In the genomic region with DNA sequence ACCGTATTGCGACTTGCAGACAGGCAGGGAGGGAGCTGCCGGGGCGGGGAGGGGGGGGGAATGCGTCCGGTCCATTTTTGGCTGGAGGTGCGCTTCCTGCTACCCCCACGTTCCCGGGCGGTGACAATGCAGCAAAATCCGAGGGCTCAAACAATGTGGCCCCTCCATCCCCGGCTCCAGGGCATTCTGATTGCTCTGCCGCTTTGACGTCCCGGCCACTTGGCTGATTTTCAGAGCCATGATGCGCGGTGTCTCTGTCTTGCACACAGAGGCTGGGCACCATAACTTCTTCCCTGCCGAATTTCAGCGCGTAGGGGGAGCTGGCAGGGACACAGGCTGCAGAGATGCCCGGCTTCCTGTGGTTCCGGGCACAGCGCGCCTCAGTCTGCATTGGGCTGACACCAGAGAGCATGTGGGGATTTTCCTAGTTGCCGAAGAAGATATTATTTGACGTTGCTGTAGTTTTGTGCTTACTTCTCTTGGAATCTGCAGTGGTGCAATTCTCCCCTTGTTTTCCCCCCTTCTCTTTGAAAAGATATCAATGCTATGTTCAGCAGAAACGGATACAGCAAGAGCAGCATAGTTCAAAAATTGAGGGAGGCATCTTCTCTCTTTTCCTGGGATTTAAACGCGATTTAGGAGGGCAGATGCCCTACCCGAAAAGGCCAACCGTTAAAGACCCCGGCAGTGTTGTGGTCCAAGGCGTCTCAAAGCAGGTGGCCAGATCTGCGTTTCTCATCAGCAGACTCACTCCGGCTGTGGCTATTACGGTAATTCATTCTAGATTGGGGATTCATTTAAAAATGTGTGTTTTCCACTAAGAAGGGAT, we compare ENCODE assay signal across 10 cellular contexts. TPM values are rescaled to one million over a fixed set of nuclear protein-coding genes. Genes with fewer than 3 reads are reported as not detected.
DNase-seq lines count a peak whose midpoint lies in the region; ATAC-seq, FAIRE-seq and TF ChIP-seq lines count a peak whose summit lies in the region.
"Had no signal": no experiment of that assay in that cellular context is flagged by ENCODE, and none has a peak within 500 bp of the region (broad histone marks: within the 10 kb centered on the region; RNA-seq: fewer than 3 reads in every experiment).

No MANE protein-coding gene starts in this region.

- peaks cover 70% of the 10 kb centered on the region for H3K27me3 Mint-ChIP-seq in activated T-helper 2 cell treated with anti-CD3 and anti-CD28 coated beads, Interferon-gamma antibody, Interleukin-2, Interleukin-4, amounts not matched to agents 10 μg/mL and 5 μg/mL and 100 μg/mL, durations not matched to agents 14 hours and 24 hours and 36 hours (ENCODE audit: low read depth)
- H3K27me3 Mint-ChIP-seq in natural killer cell treated with Interleukin-12 subunit alpha and Interleukin-12 subunit beta and Interleukin-15 and Interleukin-18, amount 100 ng/mL, for 72 hours, result peaks cover 57 to 59% of the 10 kb centered on the region in 2 donors

- H3K4me2 ChIP-seq in BLaER1, result peak overlapping the region; percentile 94
- H3K4me2 ChIP-seq in endothelial cell of umbilical vein (ENCODE audit: insufficient read depth, low read length), result no peak overlapping the region

- H3K27ac Mint-ChIP-seq in activated T-helper 2 cell treated with anti-CD3 and anti-CD28 coated beads, Interferon-gamma antibody, Interleukin-2, Interleukin-4, amounts not matched to agents 10 μg/mL and 5 μg/mL and 100 μg/mL, durations not matched to agents 14 hours and 24 hours and 36 hours, result no peak overlapping the region
- no peak overlapping the region for H3K27ac Mint-ChIP-seq in natural killer cell treated with Interleukin-12 subunit alpha and Interleukin-12 subunit beta and Interleukin-15 and Interleukin-18, amount 100 ng/mL, for 72 hours

- TF ChIP-seq CTCF in LNCaP clone FGC (IDR thresholded peaks at IDR 0.05; ENCODE audit: control insufficient read depth, extremely low read depth, insufficient read depth) (no peak), endothelial cell of umbilical vein (IDR thresholded peaks at IDR 0.05; ENCODE audit: extremely low read depth in 1 of 2, insufficient read depth in 1 of 2, low read depth in 1 of 2, low read length in 2 of 2) (no peak), left lung (IDR thresholded peaks at IDR 0.05) (no peak)

- H3K9me3 ChIP-seq in BLaER1, result no peaks in the 10 kb centered on the region
- H3K9me3 ChIP-seq in endothelial cell of umbilical vein (replicated peaks; ENCODE audit: control insufficient read depth, insufficient read depth, low read length), result no peaks in the 10 kb centered on the region
- H3K9me3 ChIP-seq in left lung, result no peaks in the 10 kb centered on the region

- H3K9ac ChIP-seq in BLaER1 (peak overlapping the region; percentile 81), endothelial cell of umbilical vein (replicated peaks; ENCODE audit: extremely low read depth, insufficient read depth, low read length) (no peak overlapping the region)

- H3K79me2 ChIP-seq in endothelial cell of umbilical vein (ENCODE audit: control insufficient read depth, insufficient read depth, low read length), result no peaks in the 10 kb centered on the region

- H3K4me3 ChIP-seq in BLaER1 (peak overlapping the region; percentile 83), LNCaP clone FGC (ENCODE audit: low read depth, low read length) (peak overlapping the region; percentile 30), endothelial cell of umbilical vein (replicated peaks in 1 of 3; ENCODE audit: insufficient read depth in 1 of 3, low read depth in 1 of 3, low read length in 3 of 3) (no peak overlapping the region), left lung (no peak overlapping the region)

- dilution Hi-C loops in endothelial cell of umbilical vein (cut with MboI; ENCODE audit: extremely low pct_ligation_motif_present, low sequenced_read_pairs), result no loop called here

- no peak for ATAC-seq in natural killer cell treated with Interleukin-12 subunit alpha and Interleukin-12 subunit beta and Interleukin-15 and Interleukin-18, amount 100 ng/mL, for 72 hours
- ATAC-seq in HG03095 (IDR thresholded peaks at IDR 0.05; ENCODE audit: unreplicated experiment) (no peak), left lung (no peak)

- POLR2A ChIA-PET in endothelial cell of umbilical vein (lab: Charles Lee), result no interaction called here

- peaks cover 6% of the 10 kb centered on the region for H3K4me1 Mint-ChIP-seq in activated T-helper 2 cell treated with anti-CD3 and anti-CD28 coated beads, Interferon-gamma antibody, Interleukin-2, Interleukin-4, amounts not matched to agents 10 μg/mL and 5 μg/mL and 100 μg/mL, durations not matched to agents 14 hours and 24 hours and 36 hours (ENCODE audit: low read depth)
- H3K4me1 Mint-ChIP-seq in natural killer cell treated with Interleukin-12 subunit alpha and Interleukin-12 subunit beta and Interleukin-15 and Interleukin-18, amount 100 ng/mL, for 72 hours (ENCODE audit: low read depth in 2 of 2), result no peaks in the 10 kb centered on the region

- no peaks in the 10 kb centered on the region for H3K36me3 ChIP-seq in BLaER1
- H3K36me3 ChIP-seq in endothelial cell of umbilical vein (ENCODE audit: control insufficient read depth in 2 of 2, extremely low read depth in 1 of 2, insufficient read depth in 2 of 2, low read length in 2 of 2), result no peaks in the 10 kb centered on the region
- no peaks in the 10 kb centered on the region for H3K36me3 ChIP-seq in left lung

- no peak for FAIRE-seq in endothelial cell of umbilical vein (lab: Jason Lieb, UNC)
- FAIRE-seq: TTC549 had no signal

- no peaks in the 10 kb centered on the region for H3K9me3 Mint-ChIP-seq in activated T-helper 2 cell treated with anti-CD3 and anti-CD28 coated beads, Interferon-gamma antibody, Interleukin-2, Interleukin-4, amounts not matched to agents 10 μg/mL and 5 μg/mL and 100 μg/mL, durations not matched to agents 14 hours and 24 hours and 36 hours
- H3K9me3 Mint-ChIP-seq in natural killer cell treated with Interleukin-12 subunit alpha and Interleukin-12 subunit beta and Interleukin-15 and Interleukin-18, amount 100 ng/mL, for 72 hours, result no peaks in the 10 kb centered on the region

- H4K20me1 ChIP-seq in BLaER1 (no peaks in the 10 kb centered on the region), endothelial cell of umbilical vein (replicated peaks; ENCODE audit: control insufficient read depth, extremely low read depth, insufficient read depth, low read length) (no peaks in the 10 kb centered on the region)

- TF ChIP-seq POLR2A in endothelial cell of umbilical vein (IDR thresholded peaks at IDR 0.05; ENCODE audit: low read depth, low read length), result no peak

- no peak for DNase-seq in LNCaP clone FGC (ENCODE audit: low read depth)
- no peak for DNase-seq in endothelial cell of umbilical vein (ENCODE audit: low read depth, low spot score)
- peak; percentile 59 for DNase-seq in occipital lobe (lab: John Stamatoyannopoulos, UW)
- DNase-seq in activated T-helper 2 cell treated with anti-CD3 and anti-CD28 coated beads, Interferon-gamma antibody, Interleukin-2, Interleukin-4, amounts not matched to agents 10 μg/mL and 5 μg/mL and 100 μg/mL, durations not matched to agents 14 hours and 24 hours and 36 hours (ENCODE audit: low spot score), result no peak
- DNase-seq in natural killer cell treated with Interleukin-12 subunit alpha and Interleukin-12 subunit beta and Interleukin-15 and Interleukin-18, amount 100 ng/mL, for 72 hours (ENCODE audit: low spot score), result no peak
- no peak for DNase-seq in left lung
- DNase-seq: stimulated activated CD4-positive, alpha-beta T cell treated with anti-CD3 and anti-CD28 coated beads, Interleukin-4, amount 100 ng/mL, for 4 hours had no signal

- H3K9me1 ChIP-seq in endothelial cell of umbilical vein (replicated peaks; ENCODE audit: control insufficient read depth, extremely low read depth, insufficient read depth, low read length), result no peaks in the 10 kb centered on the region

- BruUV-seq in endothelial cell of umbilical vein (replicated peaks; lab: Mats Ljungman, UMichigan), result no TSS peak

- H3K36me3 Mint-ChIP-seq in activated T-helper 2 cell treated with anti-CD3 and anti-CD28 coated beads, Interferon-gamma antibody, Interleukin-2, Interleukin-4, amounts not matched to agents 10 μg/mL and 5 μg/mL and 100 μg/mL, durations not matched to agents 14 hours and 24 hours and 36 hours (ENCODE audit: low read depth), result no peaks in the 10 kb centered on the region
- H3K36me3 Mint-ChIP-seq in natural killer cell treated with Interleukin-12 subunit alpha and Interleukin-12 subunit beta and Interleukin-15 and Interleukin-18, amount 100 ng/mL, for 72 hours, result peaks cover 5% of the 10 kb centered on the region

- peaks cover 84% of the 10 kb centered on the region for H3K4me1 ChIP-seq in BLaER1
- H3K4me1 ChIP-seq in endothelial cell of umbilical vein (ENCODE audit: control insufficient read depth, extremely low read depth, insufficient read depth, low read length), result no peaks in the 10 kb centered on the region
- H3K4me1 ChIP-seq in left lung, result peaks cover 9 to 18% of the 10 kb centered on the region in 2 donors

- no peak overlapping the region for H3K4me3 Mint-ChIP-seq in activated T-helper 2 cell treated with anti-CD3 and anti-CD28 coated beads, Interferon-gamma antibody, Interleukin-2, Interleukin-4, amounts not matched to agents 10 μg/mL and 5 μg/mL and 100 μg/mL, durations not matched to agents 14 hours and 24 hours and 36 hours (ENCODE audit: low read depth)
- H3K4me3 Mint-ChIP-seq in natural killer cell treated with Interleukin-12 subunit alpha and Interleukin-12 subunit beta and Interleukin-15 and Interleukin-18, amount 100 ng/mL, for 72 hours, result no peak overlapping the region

- intact Hi-C loops in endothelial cell of umbilical vein (cut with micrococcal nuclease), result no loop called here
- intact Hi-C loops in activated T-helper 2 cell treated with anti-CD3 and anti-CD28 coated beads, Interferon-gamma antibody, Interleukin-2, Interleukin-4, amounts not matched to agents 10 μg/mL and 5 μg/mL and 100 μg/mL, durations not matched to agents 14 hours and 24 hours and 36 hours (cut with micrococcal nuclease), result no loop called here
- intact Hi-C loops in left lung (cut with DNase I), result no loop called here

- H3K27ac ChIP-seq in BLaER1, result peak overlapping the region; percentile 84
- H3K27ac ChIP-seq in endothelial cell of umbilical vein (ENCODE audit: insufficient read depth, low read depth, low read length), result no peak overlapping the region
- no peak overlapping the region for H3K27ac ChIP-seq in left lung

- CTCF ChIA-PET in endothelial cell of umbilical vein (lab: Charles Lee), result interaction anchor here (0.8 to 1.0 kb wide), 2 partner anchors 173 kb away, joined by 3 read pairs; no protein-coding TSS in a partner anchor

- H2AFZ ChIP-seq in endothelial cell of umbilical vein (ENCODE audit: low read depth, low read length), result no peak overlapping the region

- H3K27me3 ChIP-seq in BLaER1, result no peaks in the 10 kb centered on the region
- H3K27me3 ChIP-seq in endothelial cell of umbilical vein (ENCODE audit: control insufficient read depth in 2 of 2, insufficient read depth in 2 of 2, low read length in 2 of 2), result peaks cover 49 to 72% of the 10 kb centered on the region in 2 experiments
- H3K27me3 ChIP-seq in left lung, result peaks cover 53 to 93% of the 10 kb centered on the region in 2 donors

RNA-seq across cellular contexts. Expression of a gene that starts 1.4 kb away (rescaled TPM):
- not detected in 2 replicates for total RNA-seq in endothelial cell of umbilical vein
- not detected in 2 replicates for polyA plus RNA-seq in endothelial cell of umbilical vein
- polyA plus RNA-seq in endothelial cell of umbilical vein (2011; cell fraction: cytosol; rRNA removed), result not detected in 2 replicates
- not detected in 2 replicates for polyA plus RNA-seq in endothelial cell of umbilical vein (2011; cell fraction: nucleus; rRNA removed)
- polyA plus RNA-seq in endothelial cell of umbilical vein (2012), result not detected in 2 replicates
- polyA minus RNA-seq in endothelial cell of umbilical vein, result not detected in 2 replicates
- 2.7 TPM for polyA minus RNA-seq in endothelial cell of umbilical vein (2011; cell fraction: cytosol; rRNA and poly(A)+ RNA removed)
- polyA minus RNA-seq in endothelial cell of umbilical vein (2011; cell fraction: nucleus; rRNA and poly(A)+ RNA removed), result not detected in 2 replicates
- total RNA-seq in occipital lobe, result 54.7 TPM
- total RNA-seq in activated T-helper 2 cell treated with anti-CD3 and anti-CD28 coated beads, Interferon-gamma antibody, Interleukin-2, Interleukin-4, amounts not matched to agents 10 μg/mL and 5 μg/mL and 100 μg/mL, durations not matched to agents 14 hours and 24 hours and 36 hours, result not detected in 2 replicates
- not detected for total RNA-seq in natural killer cell treated with Interleukin-12 subunit alpha and Interleukin-12 subunit beta and Interleukin-15 and Interleukin-18, amount 100 ng/mL, for 72 hours
- total RNA-seq in left lung, result 1 to 10 TPM in 1 of 2 donors, under 1 TPM in 1; 0.29 to 1.4 TPM

Comparison
In these comparisons a context has a peak if more than half of its experiments do, and no peak if none do; other contexts are left out.
1. H3K4me3 ChIP-seq: peak in BLaER1 (single experiment) and LNCaP clone FGC (single experiment); none in endothelial cell of umbilical vein (0 of 3) and left lung (0 of 2).
2. RNA of a gene that starts 1.4 kb away (total RNA-seq): 54.7 TPM in occipital lobe (single experiment); 0.29 to 1.4 TPM in left lung, not detected in natural killer cell treated with Interleukin-12 subunit alpha and Interleukin-12 subunit beta and Interleukin-15 and Interleukin-18, amount 100 ng/mL, for 72 hours, not detected in endothelial cell of umbilical vein and not detected in activated T-helper 2 cell treated with anti-CD3 and anti-CD28 coated beads, Interferon-gamma antibody, Interleukin-2, Interleukin-4, amounts not matched to agents 10 μg/mL and 5 μg/mL and 100 μg/mL, durations not matched to agents 14 hours and 24 hours and 36 hours; every median in the first group is over 10 times any median in the second.